ENCODE assay signal across 14 cellular contexts in the genomic region with DNA sequence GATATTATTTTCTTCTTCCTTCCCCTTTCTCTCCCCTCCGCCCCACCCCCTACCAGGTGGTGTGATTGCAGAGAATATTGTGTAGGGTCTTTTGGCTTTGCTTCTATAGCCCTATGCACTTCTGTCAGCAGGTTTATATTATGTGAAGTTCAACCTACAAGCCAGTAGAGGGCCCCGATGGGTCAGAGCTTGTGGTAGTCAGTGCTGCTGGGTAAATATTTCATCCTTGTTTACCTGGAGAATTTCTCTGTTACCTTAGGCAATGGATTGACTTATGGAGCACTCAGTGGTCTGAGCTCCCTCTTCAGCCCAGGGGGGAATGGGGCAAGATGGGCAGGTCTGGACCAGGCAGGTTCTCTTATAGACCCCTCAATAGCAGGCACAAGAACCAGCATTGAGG.
DNase-seq lines count a peak whose midpoint lies in the region; ATAC-seq, FAIRE-seq and TF ChIP-seq lines count a peak whose summit lies in the region.
"Had no signal": no experiment of that assay in that cellular context is flagged by ENCODE, and none has a peak within 500 bp of the region (broad histone marks: within the 10 kb centered on the region; RNA-seq: fewer than 3 reads in every experiment).

No MANE protein-coding gene starts in this region.

- no peak for FAIRE-seq in GM12878 (lab: Jason Lieb, UNC)
- FAIRE-seq: endothelial cell of umbilical vein, GM19239, small intestine had no signal

- H3K79me2 ChIP-seq in KMS-11 (ENCODE audit: insufficient read depth, low read depth) = no peaks in the 10 kb centered on the region
- no peaks in the 10 kb centered on the region for H3K79me2 ChIP-seq in GM12878 (ENCODE audit: control insufficient read depth, insufficient read depth, low read length)

- RAD21 ChIA-PET in GM12878 (lab: Charles Lee; ENCODE audit: unreplicated experiment) = interaction anchor here (1.6 kb wide), 1 partner anchor 505 kb away, joined by 4 read pairs; no protein-coding TSS in a partner anchor

- TF ChIP-seq POLR2A in GM12878 (IDR thresholded peaks at IDR 0.05; ENCODE audit: low read depth, low read length) (no peak), transverse colon (IDR thresholded peaks at IDR 0.05) (no peak)

- no peaks in the 10 kb centered on the region for H3K36me3 ChIP-seq in KMS-11 (ENCODE audit: insufficient read depth)
- no peaks in the 10 kb centered on the region for H3K36me3 ChIP-seq in GM12878 (ENCODE audit: control insufficient read depth in 2 of 2, insufficient read depth in 2 of 2, low read length in 1 of 2)
- H3K36me3 ChIP-seq in transverse colon = no peaks in the 10 kb centered on the region

- H3K4me3 ChIP-seq in KMS-11 (IDR thresholded peaks at IDR 0.05; ENCODE audit: insufficient read depth, low read depth, low read length) (no peak overlapping the region), GM12878 (no peak overlapping the region), transverse colon (no peak overlapping the region)
- H3K4me3 ChIP-seq: lung had no signal

- H3K27ac Mint-ChIP-seq in activated T-helper 17 cell treated with anti-CD3 and anti-CD28 coated beads, Interleukin-2, amount 50 U/mL, for 72 hours = no peak overlapping the region
- H3K27ac Mint-ChIP-seq: T-cell had no signal

- TF ChIP-seq EP300 in GM12878 (IDR thresholded peaks at IDR 0.05; ENCODE audit: borderline replicate concordance in 1 of 2, control insufficient read depth in 1 of 2, low read depth in 2 of 2, low read length in 2 of 2) = no peak
- no peak for TF ChIP-seq EP300 in transverse colon (IDR thresholded peaks at IDR 0.05; ENCODE audit: low read depth)

- TF ChIP-seq RAD21 in GM12878 (IDR thresholded peaks at IDR 0.05; ENCODE audit: insufficient read depth, low read depth, low read length) = peak; percentile 48; the same call in 1 of the 2 replicates

- no peaks in the 10 kb centered on the region for H3K4me1 Mint-ChIP-seq in activated T-helper 17 cell treated with anti-CD3 and anti-CD28 coated beads, Interleukin-2, amount 50 U/mL, for 72 hours
- H3K4me1 Mint-ChIP-seq: T-cell had no signal

- H3K9ac ChIP-seq in KMS-11 = no peak overlapping the region
- H3K9ac ChIP-seq in GM12878 (ENCODE audit: control insufficient read depth, insufficient read depth, low read length) = no peak overlapping the region

- H3K36me3 Mint-ChIP-seq in activated T-helper 17 cell treated with anti-CD3 and anti-CD28 coated beads, Interleukin-2, amount 50 U/mL, for 72 hours (ENCODE audit: low read depth) = no peaks in the 10 kb centered on the region
- H3K36me3 Mint-ChIP-seq: T-cell had no signal

- in situ Hi-C loops in GM12878 (cut with MboI) (no loop called here), transverse colon (cut with MboI; ENCODE audit: low pct_ligation_motif_present in 1 of 4, low pct_unique_long_range_greater_than_20kb in 1 of 4, low sequenced_read_pairs in 3 of 4) (no loop called here)

- peaks cover 13% of the 10 kb centered on the region for H3K9me3 Mint-ChIP-seq in activated T-helper 17 cell treated with anti-CD3 and anti-CD28 coated beads, Interleukin-2, amount 50 U/mL, for 72 hours

- H3K27me3 ChIP-seq in KMS-11 (ENCODE audit: insufficient read depth, low read depth) = no peaks in the 10 kb centered on the region
- H3K27me3 ChIP-seq in GM12878 (replicated peaks in 1 of 2; ENCODE audit: control insufficient read depth in 2 of 2, insufficient read depth in 2 of 2, low read length in 1 of 2) = no peaks in the 10 kb centered on the region
- H3K27me3 ChIP-seq in transverse colon = no peaks in the 10 kb centered on the region

- BruUV-seq in GM12878 (replicated peaks; lab: Mats Ljungman, UMichigan) = no TSS peak

- WGBS in GM12878 (ENCODE audit: insufficient coverage, insufficient replicate concordance, low lambda C conversion rate, missing lambda C conversion rate) = 0% methylated on average over 2 of the region's 2 CpGs
- WGBS in transverse colon (ENCODE audit: low coverage in 1 of 2), 2 donors = 20 to 45% methylated on average over 1 to 2 of the region's 2 CpGs

- DNase-seq in AML-193 (lab: John Stamatoyannopoulos, UW) = peak; percentile 15 to 18
- DNase-seq in GM12878 (ENCODE audit: low read depth, low spot score) = no peak
- DNase-seq in NCI-H345 (lab: John Stamatoyannopoulos, UW) = no peak
- no peak for DNase-seq in transverse colon
- DNase-seq: activated naive CD4-positive, alpha-beta T cell; small intestine; T-cell had no signal

- no peak overlapping the region for H3K4me2 ChIP-seq in KMS-11
- no peak overlapping the region for H3K4me2 ChIP-seq in GM12878 (ENCODE audit: control insufficient read depth, insufficient read depth)

- H3K4me1 ChIP-seq in KMS-11 (ENCODE audit: low read depth, poor library complexity, severe bottlenecking) (no peaks in the 10 kb centered on the region), GM12878 (ENCODE audit: control insufficient read depth, insufficient read depth, low read length) (no peaks in the 10 kb centered on the region), transverse colon (no peaks in the 10 kb centered on the region)

- H4K20me1 ChIP-seq in KMS-11 (ENCODE audit: insufficient read depth) (no peaks in the 10 kb centered on the region), GM12878 (ENCODE audit: control insufficient read depth, insufficient read depth) (no peaks in the 10 kb centered on the region)

- TF ChIP-seq CTCF in KMS-11 (conservative IDR thresholded peaks at IDR 0.05; ENCODE audit: low read depth, low read length) (peak; percentile 30; the same call in 1 of the 2 replicates), GM12878 (IDR thresholded peaks at IDR 0.05 in 2 of 3, conservative IDR thresholded peaks at IDR 0.05 in 1 of 3; ENCODE audit: control insufficient read depth in 2 of 3, extremely low read depth in 1 of 3, insufficient read depth in 1 of 3, low read depth in 3 of 3, low read length in 3 of 3) (peak; percentile 12 to 52 (median 44); a peak in 3 of 6 replicates), transverse colon (IDR thresholded peaks at IDR 0.05) (no peak)

- intact Hi-C loops in GM12878 (cut with micrococcal nuclease; ENCODE audit: unreplicated experiment) (loop anchor here (1.0 to 10.0 kb wide), 2 partner anchors 505 to 1010 kb away; no protein-coding TSS in a partner anchor), transverse colon (cut with DNase I; ENCODE audit: low total_unique reads) (no loop called here)

- no peaks in the 10 kb centered on the region for H3K9me3 ChIP-seq in GM12878 (replicated peaks; ENCODE audit: control insufficient read depth, insufficient read depth, low read length)
- no peaks in the 10 kb centered on the region for H3K9me3 ChIP-seq in transverse colon

- peak; percentile 51 for ATAC-seq in GM21360 (IDR thresholded peaks at IDR 0.05; ENCODE audit: unreplicated experiment)
- peak; percentile 91 for ATAC-seq in GM12878
- no peak for ATAC-seq in activated T-helper 17 cell treated with anti-CD3 and anti-CD28 coated beads, Interleukin-2, amount 50 U/mL, for 72 hours (replicated peaks)
- ATAC-seq in GM19023 (IDR thresholded peaks at IDR 0.05; ENCODE audit: unreplicated experiment) = no peak
- ATAC-seq: T-cell had no signal

- no peaks in the 10 kb centered on the region for H3K27me3 Mint-ChIP-seq in activated T-helper 17 cell treated with anti-CD3 and anti-CD28 coated beads, Interleukin-2, amount 50 U/mL, for 72 hours
- H3K27me3 Mint-ChIP-seq: T-cell had no signal

- POLR2A ChIA-PET in GM12878 (lab: Charles Lee) = no interaction called here

- SMC1A ChIA-PET in GM12878 (lab: Charles Lee; ENCODE audit: uncharacterized antibody, unreplicated experiment) = interaction anchor here (0.7 to 1.6 kb wide), 3 partner anchors 41 to 506 kb away, joined by 3 to 6 read pairs (median 3); no protein-coding TSS in a partner anchor

- no peak overlapping the region for H3K4me3 Mint-ChIP-seq in activated T-helper 17 cell treated with anti-CD3 and anti-CD28 coated beads, Interleukin-2, amount 50 U/mL, for 72 hours
- H3K4me3 Mint-ChIP-seq: T-cell had no signal

- CTCF ChIA-PET in GM12878 (lab: Yijun Ruan, JAX) = interaction anchor here (1.0 to 2.1 kb wide), 3 partner anchors 290 to 1010 kb away, joined by 3 to 18 read pairs (median 3); no protein-coding TSS in a partner anchor

- no peak overlapping the region for H3K27ac ChIP-seq in KMS-11
- no peak overlapping the region for H3K27ac ChIP-seq in GM12878 (ENCODE audit: control insufficient read depth, insufficient read depth)
- H3K27ac ChIP-seq in transverse colon = no peak overlapping the region

- H2AFZ ChIP-seq in KMS-11 (ENCODE audit: low read depth) (no peak overlapping the region), GM12878 (ENCODE audit: control insufficient read depth, low read depth, low read length) (no peak overlapping the region)

TF ChIP-seq in GM12878, 131 proteins besides CTCF, POLR2A, EP300 and RAD21:
- no peak for TF ChIP-seq STAT3 (IDR thresholded peaks at IDR 0.05; ENCODE audit: low read depth, low read length)
- peak; percentile 37; the same call in 1 of the 2 replicates for TF ChIP-seq SMC3 (IDR thresholded peaks at IDR 0.05; ENCODE audit: borderline replicate concordance, low read length)
- TF ChIP-seq EED (IDR thresholded peaks at IDR 0.05; ENCODE audit: low read depth) = no peak

Comparison
In these comparisons a context has a peak if more than half of its experiments do, and no peak if none do; other contexts are left out.
1. DNase-seq: peak in AML-193 (2 of 2); none in GM12878 (single experiment), NCI-H345 (single experiment) and transverse colon (single experiment).
2. ATAC-seq: peak in GM21360 (single experiment) and GM12878 (single experiment); none in activated T-helper 17 cell treated with anti-CD3 and anti-CD28 coated beads, Interleukin-2, amount 50 U/mL, for 72 hours (single experiment) and GM19023 (single experiment).
3. CTCF ChIP-seq: peak in KMS-11 (single experiment) and GM12878 (3 of 3); none in transverse colon (0 of 5).